Comparison of ENCODE assay signal across 10 cellular contexts in genomic region chr22:39634530-39635399, GRCh38.
A peak's percentile ranks its signal among the peaks of the same experiment; 100 is the strongest.
DNase-seq lines count a peak whose midpoint lies in the region; ATAC-seq and TF ChIP-seq lines count a peak whose summit lies in the region.
"Had no signal": no experiment of that assay in that cellular context is flagged by ENCODE, and none has a peak within 500 bp of the region (broad histone marks: within the 10 kb centered on the region; RNA-seq: fewer than 3 reads in every experiment).

No MANE protein-coding gene starts in this region.

- no peaks in the 10 kb centered on the region for H3K27me3 ChIP-seq in effector memory CD4-positive, alpha-beta T cell (replicated peaks; ENCODE audit: control insufficient read depth, insufficient read depth, low read length, poor library complexity, severe bottlenecking)
- H3K27me3 ChIP-seq: cardiac muscle cell had no signal

- H3K9me3 ChIP-seq in effector memory CD4-positive, alpha-beta T cell (ENCODE audit: control insufficient read depth, low read length), result no peaks in the 10 kb centered on the region

- peak; percentile 51 to 61 for DNase-seq in activated CD4-positive, alpha-beta T cell treated with anti-CD3 and anti-CD28 coated beads, Interleukin-2, amount 50 U/mL, for 48 hours
- no peak for DNase-seq in activated CD4-positive, alpha-beta T cell treated with anti-CD3 and anti-CD28 coated beads for 1 hour
- DNase-seq in NOMO-1 treated with dmso at 0.1 percent for 144 hours (lab: John Stamatoyannopoulos, UW; ENCODE audit: unreplicated experiment) (peak; percentile 27), epithelial cell of proximal tubule (ENCODE audit: low read depth) (peak; percentile 56)
- DNase-seq in stimulated activated CD4-positive, alpha-beta T cell treated with anti-CD3 and anti-CD28 coated beads, Interleukin-4, amount 100 ng/mL, for 48 hours (ENCODE audit: low read depth in 2 of 2), result peak; percentile 22 to 31
- DNase-seq in effector memory CD4-positive, alpha-beta T cell, result no peak

- H3K27ac ChIP-seq in effector memory CD4-positive, alpha-beta T cell (ENCODE audit: insufficient read depth, low read length, poor library complexity, severe bottlenecking), result no peak overlapping the region
- H3K27ac ChIP-seq: cardiac muscle cell, KMS-11 had no signal

- no peaks in the 10 kb centered on the region for H3K4me1 ChIP-seq in effector memory CD4-positive, alpha-beta T cell (ENCODE audit: control insufficient read depth, insufficient read depth, low read length, poor library complexity, severe bottlenecking)

- H3K4me3 ChIP-seq in epithelial cell of proximal tubule (ENCODE audit: low read depth, low read length), result no peak overlapping the region
- H3K4me3 ChIP-seq in effector memory CD4-positive, alpha-beta T cell (ENCODE audit: insufficient read depth, low read depth, low read length, poor library complexity, severe bottlenecking), result no peak overlapping the region
- H3K4me3 ChIP-seq: cardiac muscle cell had no signal

- no peak for TF ChIP-seq CTCF in epithelial cell of proximal tubule (conservative IDR thresholded peaks at IDR 0.05; ENCODE audit: low read depth, low read length)

- ATAC-seq in HG03432 (IDR thresholded peaks at IDR 0.05; ENCODE audit: unreplicated experiment), result no peak
- ATAC-seq in HG02938 (IDR thresholded peaks at IDR 0.05; ENCODE audit: unreplicated experiment), result no peak

- no peaks in the 10 kb centered on the region for H3K36me3 ChIP-seq in effector memory CD4-positive, alpha-beta T cell (ENCODE audit: control insufficient read depth, insufficient read depth, low read length)
- H3K36me3 ChIP-seq: cardiac muscle cell had no signal

Comparison
In these comparisons a context has a peak if more than half of its experiments do, and no peak if none do; other contexts are left out.
1. DNase-seq: peak in activated CD4-positive, alpha-beta T cell treated with anti-CD3 and anti-CD28 coated beads, Interleukin-2, amount 50 U/mL, for 48 hours (2 of 2), NOMO-1 treated with dmso at 0.1 percent for 144 hours (single experiment), epithelial cell of proximal tubule (single experiment) and stimulated activated CD4-positive, alpha-beta T cell treated with anti-CD3 and anti-CD28 coated beads, Interleukin-4, amount 100 ng/mL, for 48 hours (2 of 2); none in activated CD4-positive, alpha-beta T cell treated with anti-CD3 and anti-CD28 coated beads for 1 hour (single experiment) and effector memory CD4-positive, alpha-beta T cell (0 of 3).